In genomic region chr4:185522451-185522850, GRCh38 we compare ENCODE assay signal across 26 cellular contexts.
"Had no signal": no experiment of that assay in that cellular context is flagged by ENCODE, and none has a peak within 500 bp of the region (broad histone marks: within the 10 kb centered on the region; RNA-seq: fewer than 3 reads in every experiment).

No MANE protein-coding gene starts in this region.

- DNase-seq: stimulated activated CD4-positive, alpha-beta T cell treated with anti-CD3 and anti-CD28 coated beads, Interleukin-2, amount 100 ng/mL, for 48 hours; stimulated activated CD4-positive, alpha-beta T cell treated with anti-CD3 and anti-CD28 coated beads, Interleukin-4, amount 100 ng/mL, for 1 hour; stimulated activated CD4-positive, alpha-beta T cell treated with anti-CD3 and anti-CD28 coated beads, Interleukin-4, amount 100 ng/mL, for 24 hours; stimulated activated CD4-positive, alpha-beta T cell treated with anti-CD3 and anti-CD28 coated beads, Interleukin-4, amount 100 ng/mL, for 4 hours; stimulated activated CD8-positive, alpha-beta memory T cell treated with anti-CD3 and anti-CD28 coated beads, Interleukin-4, amount 100 ng/mL, for 48 hours; stimulated activated naive B cell treated with anti-CD40 and anti-IgM and Interleukin-4, amounts not matched to agents 10 μg/mL and 1 μg/mL and 100 μg/mL, for 72 hours; stimulated activated naive CD4-positive, alpha-beta T cell; stimulated activated naive CD4-positive, alpha-beta T cell treated with Interleukin-2 at 50 U/mL for 16 hours; stimulated activated naive CD8-positive, alpha-beta T cell treated with anti-CD3 and anti-CD28 coated beads, Interleukin-15, amount 100 ng/mL, for 72 hours; stimulated activated naive CD8-positive, alpha-beta T cell treated with anti-CD3 and anti-CD28 coated beads, Interleukin-15, Interleukin-2, amounts not matched to agents 100 U/mL and 50 U/mL, for 24 hours; stomach; substantia nigra; testis; thyroid gland; tibial artery; transverse colon; trophoblast cell; upper lobe of left lung; upper lobe of right lung; uterus had no signal

- H3K4me1 ChIP-seq: stomach, suprapubic skin, testis, tibial nerve, transverse colon, upper lobe of left lung, upper lobe of right lung, uterus, vagina had no signal

- H3K36me3 ChIP-seq: suprapubic skin, thyroid gland, transverse colon, upper lobe of right lung, uterus, vagina had no signal

- ATAC-seq: stimulated activated effector memory CD8-positive, alpha-beta T cell treated with anti-CD3 and anti-CD28 coated beads, Interleukin-12 subunit alpha, Interleukin-12 subunit beta, amount 100 ng/mL, for 72 hours; stimulated activated memory B cell treated with anti-CD40 and anti-IgM and Interleukin-4, amounts not matched to agents 10 μg/mL and 1 μg/mL and 100 μg/mL, for 72 hours; stimulated activated naive B cell treated with anti-CD40 and anti-IgM and Interleukin-4, amounts not matched to agents 10 μg/mL and 1 μg/mL and 100 μg/mL, for 72 hours; stimulated activated naive CD8-positive, alpha-beta T cell treated with anti-CD3 and anti-CD28 coated beads, Interleukin-15, amount 100 ng/mL, for 72 hours; stimulated activated naive CD8-positive, alpha-beta T cell treated with anti-CD3 and anti-CD28 coated beads, Interleukin-15, Interleukin-2, amounts not matched to agents 100 U/mL and 50 U/mL, for 24 hours; upper lobe of right lung had no signal

- H3K27ac ChIP-seq: suprapubic skin, testis, tibial nerve, upper lobe of left lung, upper lobe of right lung, vagina had no signal

- H3K4me3 ChIP-seq: stomach, suprapubic skin, testis, thoracic aorta, thyroid gland, tibial artery, tibial nerve, transverse colon, upper lobe of left lung, upper lobe of right lung, uterus, vagina had no signal

- H3K9me3 ChIP-seq: suprapubic skin, testis, thoracic aorta, thyroid gland, transverse colon, upper lobe of right lung, uterus, vagina had no signal

- H3K27me3 ChIP-seq: stomach, suprapubic skin, testis, thyroid gland, tibial artery, tibial nerve, upper lobe of left lung, upper lobe of right lung, uterus, vagina had no signal
